In genomic region chr9:87063246-87063645, GRCh38 we compare ENCODE assay signal across 1 cellular context.
TF ChIP-seq lines count a peak whose summit lies in the region.

No MANE protein-coding gene starts in this region.

TF ChIP-seq in SK-N-SH treated with all-trans-retinoic acid at 6 μM for 48 hours, 23 proteins besides CTCF, POLR2A, EP300 and RAD21 (continued from another document):
- TF ChIP-seq TSHZ2 (CRISPR knock-in tag; IDR thresholded peaks at IDR 0.05) (no peak), ESRRG (CRISPR knock-in tag; IDR thresholded peaks at IDR 0.05) (no peak), SNAI2 (CRISPR knock-in tag; IDR thresholded peaks at IDR 0.05) (no peak), ZNF70 (CRISPR knock-in tag; IDR thresholded peaks at IDR 0.05) (no peak), CSDC2 (CRISPR knock-in tag; IDR thresholded peaks at IDR 0.05) (no peak), ZFP30 (CRISPR knock-in tag; IDR thresholded peaks at IDR 0.05) (no peak), CREB5 (CRISPR knock-in tag; IDR thresholded peaks at IDR 0.05; ENCODE audit: low read depth) (no peak), ZNF8 (CRISPR knock-in tag; IDR thresholded peaks at IDR 0.05) (no peak)
- TF ChIP-seq, protein P1, sequence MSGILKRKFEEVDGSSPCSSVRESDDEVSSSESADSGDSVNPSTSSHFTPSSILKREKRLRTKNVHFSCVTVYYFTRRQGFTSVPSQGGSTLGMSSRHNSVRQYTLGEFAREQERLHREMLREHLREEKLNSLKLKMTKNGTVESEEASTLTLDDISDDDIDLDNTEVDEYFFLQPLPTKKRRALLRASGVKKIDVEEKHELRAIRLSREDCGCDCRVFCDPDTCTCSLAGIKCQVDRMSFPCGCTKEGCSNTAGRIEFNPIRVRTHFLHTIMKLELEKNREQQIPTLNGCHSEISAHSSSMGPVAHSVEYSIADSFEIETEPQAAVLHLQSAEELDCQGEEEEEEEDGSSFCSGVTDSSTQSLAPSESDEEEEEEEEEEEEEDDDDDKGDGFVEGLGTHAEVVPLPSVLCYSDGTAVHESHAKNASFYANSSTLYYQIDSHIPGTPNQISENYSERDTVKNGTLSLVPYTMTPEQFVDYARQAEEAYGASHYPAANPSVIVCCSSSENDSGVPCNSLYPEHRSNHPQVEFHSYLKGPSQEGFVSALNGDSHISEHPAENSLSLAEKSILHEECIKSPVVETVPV (CRISPR knock-in tag; IDR thresholded peaks at IDR 0.05), result no peak
